ENCODE assay signal across 24 cellular contexts in the genomic region with DNA sequence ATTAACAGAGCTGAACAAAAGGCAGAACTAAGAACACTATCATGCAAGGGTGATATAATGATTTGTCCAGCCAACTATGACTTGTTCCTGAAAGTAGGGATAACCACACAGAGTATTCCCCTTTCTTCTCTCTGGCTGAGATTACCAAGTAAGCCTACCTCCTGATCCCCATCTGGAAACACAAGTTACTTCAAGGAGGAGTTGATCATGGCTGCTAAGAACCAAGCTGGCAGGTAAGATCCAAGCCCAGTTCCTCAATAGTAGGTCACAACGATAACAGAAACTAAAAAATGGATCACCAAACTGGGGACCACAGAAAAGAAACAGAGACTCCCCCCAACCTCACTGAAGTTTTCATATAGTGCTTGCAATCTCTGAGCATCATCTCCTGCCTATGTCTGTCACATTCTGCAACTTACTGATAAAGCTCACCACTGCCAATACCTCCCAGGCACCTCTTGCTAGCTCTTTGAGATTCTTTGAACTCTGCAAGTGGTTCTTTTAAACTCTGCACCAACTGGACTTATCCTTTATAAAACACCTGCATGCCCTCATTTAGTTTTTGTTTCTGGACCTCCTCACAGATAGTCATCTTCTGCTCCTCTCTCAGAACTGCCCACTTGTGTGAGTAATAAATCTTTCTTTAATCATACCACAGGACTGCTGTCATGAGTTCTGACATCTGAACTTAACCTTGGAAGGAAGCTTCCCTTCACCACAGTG.
DNase-seq lines count a peak whose midpoint lies in the region; ATAC-seq, FAIRE-seq and TF ChIP-seq lines count a peak whose summit lies in the region.
"Had no signal": no experiment of that assay in that cellular context is flagged by ENCODE, and none has a peak within 500 bp of the region (broad histone marks: within the 10 kb centered on the region; RNA-seq: fewer than 3 reads in every experiment).

No MANE protein-coding gene starts in this region.

- FAIRE-seq in astrocyte (lab: Jason Lieb, UNC): no peak

- peaks cover 5% of the 10 kb centered on the region for H3K36me3 Mint-ChIP-seq in astrocyte (ENCODE audit: low read depth, unreplicated experiment)
- H3K36me3 Mint-ChIP-seq: activated naive CD4-positive, alpha-beta T cell treated with anti-CD3 and anti-CD28 coated beads, Interleukin-2, amount 50 U/mL, for 72 hours; CD14-positive monocyte; natural killer cell; stimulated activated memory B cell treated with anti-CD40 and anti-IgM and Interleukin-4, amounts not matched to agents 10 μg/mL and 1 μg/mL and 100 μg/mL, for 72 hours had no signal

- no peaks in the 10 kb centered on the region for H3K9me3 Mint-ChIP-seq in astrocyte (ENCODE audit: unreplicated experiment)
- H3K9me3 Mint-ChIP-seq: activated naive CD4-positive, alpha-beta T cell treated with anti-CD3 and anti-CD28 coated beads, Interleukin-2, amount 50 U/mL, for 72 hours; activated T-helper 2 cell treated with anti-CD3 and anti-CD28 coated beads, Interferon-gamma antibody, Interleukin-2, Interleukin-4, amounts not matched to agents 10 μg/mL and 5 μg/mL and 100 μg/mL, durations not matched to agents 14 hours and 24 hours and 36 hours; HFFc6; natural killer cell had no signal

- no peak overlapping the region for H3K4me3 ChIP-seq in astrocyte (ENCODE audit: insufficient read depth, low read depth, low read length)
- H3K4me3 ChIP-seq: SJSA1, testis, uterus had no signal

- peaks cover 28% of the 10 kb centered on the region for H3K4me1 Mint-ChIP-seq in astrocyte (ENCODE audit: low read depth, unreplicated experiment)
- H3K4me1 Mint-ChIP-seq: CD14-positive monocyte; mesothelial cell of epicardium; natural killer cell; stimulated activated memory B cell treated with anti-CD40 and anti-IgM and Interleukin-4, amounts not matched to agents 10 μg/mL and 1 μg/mL and 100 μg/mL, for 72 hours had no signal

- H3K36me3 ChIP-seq in astrocyte (ENCODE audit: insufficient read depth, low read length): no peaks in the 10 kb centered on the region
- H3K36me3 ChIP-seq: uterus had no signal

- H3K9ac ChIP-seq in astrocyte (ENCODE audit: low read length): no peak overlapping the region

- no peaks in the 10 kb centered on the region for H3K9me3 ChIP-seq in astrocyte (ENCODE audit: insufficient read depth, low read depth, low read length)
- H3K9me3 ChIP-seq: SJSA1, testis had no signal

- DNase-seq in ELR (ENCODE audit: low read depth): peak; percentile 4
- peak; percentile 43 for DNase-seq in LHCN-M2 (ENCODE audit: low read depth)
- DNase-seq in astrocyte (ENCODE audit: low read depth): no peak
- peak; percentile 67 for DNase-seq in myocyte (ENCODE audit: low read depth)
- DNase-seq in activated CD4-positive, CD25-positive, alpha-beta regulatory T cell (lab: John Stamatoyannopoulos, UW): no peak
- no peak for DNase-seq in posterior vena cava (ENCODE audit: low spot score)
- DNase-seq: DMS 273 treated with DMSO at 0.1 percent for 48 hours, foreskin fibroblast, HFFc6, KBM-7, natural killer cell, NCI-H1048, NCI-H187, NCI-H524 treated with DMSO at 0.1 percent for 48 hours, testis, uterus had no signal

- H3K4me1 ChIP-seq in astrocyte (ENCODE audit: insufficient read depth, low read length): peaks cover 8% of the 10 kb centered on the region
- H3K4me1 ChIP-seq: SJSA1, testis had no signal

- peaks cover 22% of the 10 kb centered on the region for H3K79me2 ChIP-seq in astrocyte (ENCODE audit: insufficient read depth, low read length)

- H3K4me2 ChIP-seq in astrocyte (ENCODE audit: low read length): peak overlapping the region; percentile 36

- no peak overlapping the region for H2AFZ ChIP-seq in astrocyte (ENCODE audit: low read depth, low read length)

- H3K27ac ChIP-seq in astrocyte (ENCODE audit: low read depth, low read length): no peak overlapping the region
- H3K27ac ChIP-seq: SJSA1, testis, uterus had no signal

- no peaks in the 10 kb centered on the region for H3K27me3 ChIP-seq in astrocyte (ENCODE audit: insufficient read depth, low read length)
- H3K27me3 ChIP-seq: SJSA1, testis, uterus had no signal

- no peaks in the 10 kb centered on the region for H3K27me3 Mint-ChIP-seq in astrocyte (ENCODE audit: low read depth, unreplicated experiment)

- ATAC-seq in HG02981 (IDR thresholded peaks at IDR 0.05; ENCODE audit: unreplicated experiment): no peak
- ATAC-seq: left lobe of liver; natural killer cell; stimulated activated memory B cell treated with anti-CD40 and anti-IgM and Interleukin-4, amounts not matched to agents 10 μg/mL and 1 μg/mL and 100 μg/mL, for 72 hours had no signal

- no peak for TF ChIP-seq CTCF in astrocyte (IDR thresholded peaks at IDR 0.05; ENCODE audit: insufficient read depth, low read depth, low read length)

- intact Hi-C loops in posterior vena cava (cut with DNase I): no loop called here

- no peak overlapping the region for H3K27ac Mint-ChIP-seq in astrocyte (ENCODE audit: unreplicated experiment)
- H3K27ac Mint-ChIP-seq: activated naive CD4-positive, alpha-beta T cell treated with anti-CD3 and anti-CD28 coated beads, Interleukin-2, amount 50 U/mL, for 72 hours; activated T-helper 2 cell treated with anti-CD3 and anti-CD28 coated beads, Interferon-gamma antibody, Interleukin-2, Interleukin-4, amounts not matched to agents 10 μg/mL and 5 μg/mL and 100 μg/mL, durations not matched to agents 14 hours and 24 hours and 36 hours; CD14-positive monocyte; HFFc6; natural killer cell; stimulated activated memory B cell treated with anti-CD40 and anti-IgM and Interleukin-4, amounts not matched to agents 10 μg/mL and 1 μg/mL and 100 μg/mL, for 72 hours had no signal

- peaks cover 13% of the 10 kb centered on the region for H4K20me1 ChIP-seq in astrocyte (ENCODE audit: insufficient read depth, low read length)

- no peak overlapping the region for H3K4me3 Mint-ChIP-seq in astrocyte (ENCODE audit: unreplicated experiment)
- H3K4me3 Mint-ChIP-seq: CD14-positive monocyte; HFFc6; mesothelial cell of epicardium; natural killer cell; stimulated activated memory B cell treated with anti-CD40 and anti-IgM and Interleukin-4, amounts not matched to agents 10 μg/mL and 1 μg/mL and 100 μg/mL, for 72 hours had no signal

Comparison
In these comparisons a context has a peak if more than half of its experiments do, and no peak if none do; other contexts are left out.
1. DNase-seq: peak in ELR (single experiment), LHCN-M2 (single experiment) and myocyte (single experiment); none in astrocyte (single experiment), activated CD4-positive, CD25-positive, alpha-beta regulatory T cell (0 of 4) and posterior vena cava (single experiment).